8 cellular contexts compared by ENCODE assay signal in the genomic region with DNA sequence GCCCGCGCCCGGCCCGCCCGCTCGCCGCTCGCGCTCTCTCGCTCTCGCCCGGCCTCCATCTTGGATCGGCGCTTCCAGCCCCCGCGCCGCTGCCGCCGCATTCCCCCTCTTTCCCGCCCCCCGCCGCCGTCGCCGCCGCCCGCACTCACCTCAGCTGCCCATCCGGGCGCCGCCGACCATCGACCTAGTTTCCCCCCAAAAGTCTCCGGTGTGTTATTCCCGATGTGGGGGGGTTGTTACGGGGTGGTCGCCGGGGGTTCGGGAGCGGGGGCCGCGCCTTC. TPM values are rescaled to one million over a fixed set of nuclear protein-coding genes. Genes with fewer than 3 reads are reported as not detected.
A peak's percentile ranks its signal among the peaks of the same experiment; 100 is the strongest.
DNase-seq lines count a peak whose midpoint lies in the region; ATAC-seq, FAIRE-seq and TF ChIP-seq lines count a peak whose summit lies in the region.

No MANE protein-coding gene starts in this region.

- no peak for TF ChIP-seq CTCF in HEK293 (tag by site-specific recombination; IDR thresholded peaks at IDR 0.05)
- no peak for TF ChIP-seq CTCF in bronchial epithelial cell (IDR thresholded peaks at IDR 0.05; ENCODE audit: insufficient read depth, low read length, severe bottlenecking)
- TF ChIP-seq CTCF in lower lobe of right lung (IDR thresholded peaks at IDR 0.05): no peak

- ATAC-seq in activated CD4-positive, alpha-beta T cell treated with anti-CD3 and anti-CD28 coated beads for 36 hours: peak; percentile 27
- peak; percentile 63 to 68 for ATAC-seq in lower lobe of right lung

- peak overlapping the region; percentile 96 for H3K27ac Mint-ChIP-seq in activated CD4-positive, alpha-beta T cell treated with anti-CD3 and anti-CD28 coated beads for 36 hours

- H3K4me1 Mint-ChIP-seq in activated CD4-positive, alpha-beta T cell treated with anti-CD3 and anti-CD28 coated beads for 36 hours: peaks cover 40% of the 10 kb centered on the region

- H3K27me3 ChIP-seq in bronchial epithelial cell (ENCODE audit: control insufficient read depth, insufficient read depth, low read length) (no peaks in the 10 kb centered on the region), lower lobe of right lung (ENCODE audit: low read depth) (no peaks in the 10 kb centered on the region)

- H3K27ac ChIP-seq in HEK293 (ENCODE audit: extremely low read depth, low read depth, low read length): peak overlapping the region; percentile 97
- peak overlapping the region; percentile 96 for H3K27ac ChIP-seq in lower lobe of right lung
- peak overlapping the region; percentile 99 for H3K27ac ChIP-seq in urinary bladder (ENCODE audit: low read depth)

- H3K4me3 Mint-ChIP-seq in activated CD4-positive, alpha-beta T cell treated with anti-CD3 and anti-CD28 coated beads for 36 hours: peak overlapping the region; percentile 86

- intact Hi-C loops in activated CD4-positive, alpha-beta T cell treated with anti-CD3 and anti-CD28 coated beads for 36 hours (cut with DNase I, micrococcal nuclease): loop anchor here (1.0 to 5.0 kb wide), 16 partner anchors 66 to 1435 kb away; a partner anchor contains a TSS
- intact Hi-C loops in lower lobe of right lung (cut with DNase I): no loop called here

- WGBS in urinary bladder: 1% methylated on average over 39 of the region's 41 CpGs

- H3K4me3 ChIP-seq in HEK293 (ENCODE audit: low read depth, low read length) (peak overlapping the region; percentile 71), bronchial epithelial cell (ENCODE audit: low read depth, low read length) (peak overlapping the region; percentile 74), lower lobe of right lung (peak overlapping the region; percentile 71), urinary bladder (ENCODE audit: low read depth, low read length) (peak overlapping the region; percentile 99)

- CTCF ChIA-PET in activated CD4-positive, alpha-beta T cell treated with anti-CD3 and anti-CD28 coated beads for 36 hours (lab: Charles Lee): interaction anchor here (0.6 to 3.7 kb wide), 22 partner anchors 10 to 677 kb away, joined by 3 to 45 read pairs (median 4); a partner anchor contains a TSS
- CTCF ChIA-PET in HEK293 (lab: Yijun Ruan, JAX): interaction anchor here (0.7 to 2.9 kb wide), 34 partner anchors 15 to 996 kb away, joined by 3 to 21 read pairs (median 3); no protein-coding TSS in a partner anchor

- H3K4me1 ChIP-seq in HEK293 (ENCODE audit: control insufficient read depth, insufficient read depth, low read length) (peaks cover 11% of the 10 kb centered on the region; the same call in 1 of the 2 replicates), lower lobe of right lung (peaks cover 35% of the 10 kb centered on the region), urinary bladder (ENCODE audit: insufficient read depth) (no peaks in the 10 kb centered on the region)

- H3K9me3 Mint-ChIP-seq in activated CD4-positive, alpha-beta T cell treated with anti-CD3 and anti-CD28 coated beads for 36 hours (ENCODE audit: low read depth): no peaks in the 10 kb centered on the region

- no peak for FAIRE-seq in bronchial epithelial cell (lab: Jason Lieb, UNC)

- H3K36me3 ChIP-seq in HEK293 (ENCODE audit: control insufficient read depth in 2 of 2, insufficient read depth in 1 of 2, low read length in 2 of 2) (no peaks in the 10 kb centered on the region), bronchial epithelial cell (ENCODE audit: control insufficient read depth, insufficient read depth, low read length) (no peaks in the 10 kb centered on the region), lower lobe of right lung (no peaks in the 10 kb centered on the region), urinary bladder (ENCODE audit: insufficient read depth) (no peaks in the 10 kb centered on the region)

- DNase-seq in activated CD4-positive, alpha-beta T cell treated with anti-CD3 and anti-CD28 coated beads for 36 hours: no peak
- no peak for DNase-seq in activated CD4-positive, alpha-beta T cell treated with anti-CD3 and anti-CD28 coated beads, Interleukin-2, amount 50 U/mL, for 48 hours
- DNase-seq in NCI-H2196 treated with DMSO at 0.1 percent for 48 hours (lab: John Stamatoyannopoulos, UW; ENCODE audit: unreplicated experiment) (peak; percentile 95), bronchial epithelial cell (ENCODE audit: low read depth) (no peak), lower lobe of right lung (no peak), NCI-H1048 (lab: John Stamatoyannopoulos, UW) (no peak)

- no peaks in the 10 kb centered on the region for H3K27me3 Mint-ChIP-seq in activated CD4-positive, alpha-beta T cell treated with anti-CD3 and anti-CD28 coated beads for 36 hours

- no peaks in the 10 kb centered on the region for H3K9me3 ChIP-seq in HEK293 (ENCODE audit: control insufficient read depth, insufficient read depth, low read depth, low read length)
- no peaks in the 10 kb centered on the region for H3K9me3 ChIP-seq in lower lobe of right lung

- POLR2A ChIA-PET in activated CD4-positive, alpha-beta T cell treated with anti-CD3 and anti-CD28 coated beads for 36 hours (lab: Charles Lee): interaction anchor here (0.6 to 2.2 kb wide), 14 partner anchors 7 to 1422 kb away, joined by 3 to 46 read pairs (median 5); a partner anchor contains a TSS
- POLR2A ChIA-PET in HEK293 (lab: Yijun Ruan, JAX): interaction anchor here (0.6 to 2.9 kb wide), 21 partner anchors 13 to 682 kb away, joined by 3 to 41 read pairs (median 4); a partner anchor contains a TSS

- H3K36me3 Mint-ChIP-seq in activated CD4-positive, alpha-beta T cell treated with anti-CD3 and anti-CD28 coated beads for 36 hours (ENCODE audit: low read depth): peaks cover 2% of the 10 kb centered on the region

TF ChIP-seq in HEK293, 187 proteins besides CTCF, POLR2A, EP300 and RAD21 (continues in another document):
- no peak for TF ChIP-seq ZNF776 (tag by site-specific recombination; IDR thresholded peaks at IDR 0.05; ENCODE audit: borderline replicate concordance)
- TF ChIP-seq, protein P1, sequence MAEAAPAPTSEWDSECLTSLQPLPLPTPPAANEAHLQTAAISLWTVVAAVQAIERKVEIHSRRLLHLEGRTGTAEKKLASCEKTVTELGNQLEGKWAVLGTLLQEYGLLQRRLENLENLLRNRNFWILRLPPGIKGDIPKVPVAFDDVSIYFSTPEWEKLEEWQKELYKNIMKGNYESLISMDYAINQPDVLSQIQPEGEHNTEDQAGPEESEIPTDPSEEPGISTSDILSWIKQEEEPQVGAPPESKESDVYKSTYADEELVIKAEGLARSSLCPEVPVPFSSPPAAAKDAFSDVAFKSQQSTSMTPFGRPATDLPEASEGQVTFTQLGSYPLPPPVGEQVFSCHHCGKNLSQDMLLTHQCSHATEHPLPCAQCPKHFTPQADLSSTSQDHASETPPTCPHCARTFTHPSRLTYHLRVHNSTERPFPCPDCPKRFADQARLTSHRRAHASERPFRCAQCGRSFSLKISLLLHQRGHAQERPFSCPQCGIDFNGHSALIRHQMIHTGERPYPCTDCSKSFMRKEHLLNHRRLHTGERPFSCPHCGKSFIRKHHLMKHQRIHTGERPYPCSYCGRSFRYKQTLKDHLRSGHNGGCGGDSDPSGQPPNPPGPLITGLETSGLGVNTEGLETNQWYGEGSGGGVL (tag by site-specific recombination; IDR thresholded peaks at IDR 0.05): peak; percentile 89
- no peak for TF ChIP-seq ZNF571 (tag by site-specific recombination; IDR thresholded peaks at IDR 0.05)
- no peak for TF ChIP-seq GFI1B (tag by site-specific recombination; IDR thresholded peaks at IDR 0.05)
- TF ChIP-seq PRDM1 (tag by site-specific recombination; IDR thresholded peaks at IDR 0.05): no peak
- TF ChIP-seq ZNF221 (tag by site-specific recombination; IDR thresholded peaks at IDR 0.05; ENCODE audit: borderline replicate concordance): no peak
- TF ChIP-seq ZNF510 (tag by site-specific recombination; IDR thresholded peaks at IDR 0.05; ENCODE audit: insufficient replicate concordance): no peak
- TF ChIP-seq, protein P2, sequence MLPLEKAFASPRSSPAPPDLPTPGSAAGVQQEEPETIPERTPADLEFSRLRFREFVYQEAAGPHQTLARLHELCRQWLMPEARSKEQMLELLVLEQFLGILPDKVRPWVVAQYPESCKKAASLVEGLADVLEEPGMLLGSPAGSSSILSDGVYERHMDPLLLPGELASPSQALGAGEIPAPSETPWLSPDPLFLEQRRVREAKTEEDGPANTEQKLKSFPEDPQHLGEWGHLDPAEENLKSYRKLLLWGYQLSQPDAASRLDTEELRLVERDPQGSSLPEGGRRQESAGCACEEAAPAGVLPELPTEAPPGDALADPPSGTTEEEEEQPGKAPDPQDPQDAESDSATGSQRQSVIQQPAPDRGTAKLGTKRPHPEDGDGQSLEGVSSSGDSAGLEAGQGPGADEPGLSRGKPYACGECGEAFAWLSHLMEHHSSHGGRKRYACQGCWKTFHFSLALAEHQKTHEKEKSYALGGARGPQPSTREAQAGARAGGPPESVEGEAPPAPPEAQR (tag by site-specific recombination; IDR thresholded peaks at IDR 0.05): no peak
- TF ChIP-seq ZNF670 (tag by site-specific recombination; IDR thresholded peaks at IDR 0.05; ENCODE audit: low read depth): no peak
- TF ChIP-seq ZBTB1 (tag by site-specific recombination; IDR thresholded peaks at IDR 0.05): no peak
- peak; percentile 55 for TF ChIP-seq ZNF600 (tag by site-specific recombination; IDR thresholded peaks at IDR 0.05)
- no peak for TF ChIP-seq ZNF366 (tag by site-specific recombination; conservative IDR thresholded peaks at IDR 0.05)
- TF ChIP-seq, protein P3, sequence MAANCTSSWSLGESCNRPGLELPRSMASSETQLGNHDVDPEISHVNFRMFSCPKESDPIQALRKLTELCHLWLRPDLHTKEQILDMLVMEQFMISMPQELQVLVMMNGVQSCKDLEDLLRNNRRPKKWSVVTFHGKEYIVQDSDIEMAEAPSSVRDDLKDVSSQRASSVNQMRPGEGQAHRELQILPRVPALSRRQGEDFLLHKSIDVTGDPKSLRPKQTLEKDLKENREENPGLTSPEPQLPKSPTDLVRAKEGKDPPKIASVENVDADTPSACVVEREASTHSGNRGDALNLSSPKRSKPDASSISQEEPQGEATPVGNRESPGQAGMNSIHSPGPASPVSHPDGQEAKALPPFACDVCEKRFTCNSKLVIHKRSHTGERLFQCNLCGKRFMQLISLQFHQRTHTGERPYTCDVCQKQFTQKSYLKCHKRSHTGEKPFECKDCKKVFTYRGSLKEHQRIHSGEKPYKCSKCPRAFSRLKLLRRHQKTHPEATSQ (tag by site-specific recombination; IDR thresholded peaks at IDR 0.05): no peak

RNA-seq across cellular contexts. Expression of a gene that starts 0.2 kb away (rescaled TPM):
- total RNA-seq in activated CD4-positive, alpha-beta T cell treated with anti-CD3 and anti-CD28 coated beads for 36 hours: 10 to 100 TPM; 27.1 to 36.0 TPM
- total RNA-seq in bronchial epithelial cell: 20.9 and 26.3 TPM in 2 replicates
- total RNA-seq in lower lobe of right lung: 41.3 TPM
- total RNA-seq in urinary bladder: 130 TPM
- 19.3 TPM for polyA plus RNA-seq in urinary bladder
